16 cellular contexts compared by ENCODE assay signal in the genomic region with DNA sequence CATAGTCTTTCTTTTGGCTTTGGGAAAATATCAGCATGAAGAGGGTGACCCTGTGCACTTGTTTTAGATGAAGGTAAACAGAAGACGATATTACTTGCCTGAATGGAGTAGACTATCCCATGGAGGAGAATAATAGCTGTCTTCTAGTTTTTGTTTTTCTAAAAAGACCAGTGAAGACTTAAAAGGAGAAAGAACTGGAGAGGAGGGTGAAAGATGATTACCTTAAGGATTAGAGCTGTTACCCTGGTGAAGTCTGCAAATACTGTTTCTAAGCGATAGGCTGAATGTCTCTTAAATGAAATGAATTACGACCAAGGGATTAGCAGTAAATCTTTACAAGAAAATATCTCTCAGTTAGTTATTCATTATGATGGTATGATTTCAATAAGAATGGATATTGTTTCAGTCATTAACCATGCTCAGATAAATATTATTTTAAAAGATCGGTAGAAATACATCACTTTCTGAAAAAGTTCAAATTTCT.
DNase-seq lines count a peak whose midpoint lies in the region; FAIRE-seq and TF ChIP-seq lines count a peak whose summit lies in the region.
"Had no signal": no experiment of that assay in that cellular context is flagged by ENCODE, and none has a peak within 500 bp of the region (broad histone marks: within the 10 kb centered on the region; RNA-seq: fewer than 3 reads in every experiment).

No MANE protein-coding gene starts in this region.

- DNase-seq in H54 (ENCODE audit: insufficient read length, low spot score): no peak
- peak; percentile 36 for DNase-seq in NCI-H69 (lab: John Stamatoyannopoulos, UW)
- no peak for DNase-seq in endodermal cell
- no peak for DNase-seq in osteocyte (ENCODE audit: extremely low spot score, unreplicated experiment)
- no peak for DNase-seq in WERI-Rb-1
- no peak for DNase-seq in Ammon's horn (ENCODE audit: low spot score)
- DNase-seq in activated naive CD4-positive, alpha-beta T cell treated with anti-CD3 and anti-CD28 coated beads, Interleukin-2, amount 50 U/mL, for 16 hours: no peak
- DNase-seq: 8988T; Calu3; CD8-positive, alpha-beta T cell; DMS79 treated with DMSO at 0.1 percent for 48 hours; GOT3; H9 had no signal

- peaks cover 46% of the 10 kb centered on the region for H3K4me1 Mint-ChIP-seq in endodermal cell
- H3K4me1 Mint-ChIP-seq in osteocyte (ENCODE audit: unreplicated experiment): peaks cover 58% of the 10 kb centered on the region
- H3K4me1 Mint-ChIP-seq: B cell had no signal

- H3K27me3 Mint-ChIP-seq in endodermal cell (ENCODE audit: insufficient read depth): no peaks in the 10 kb centered on the region
- no peaks in the 10 kb centered on the region for H3K27me3 Mint-ChIP-seq in osteocyte (ENCODE audit: unreplicated experiment)
- H3K27me3 Mint-ChIP-seq: B cell had no signal

- H3K9me3 ChIP-seq in endodermal cell (ENCODE audit: control insufficient read depth, low read length): no peaks in the 10 kb centered on the region
- H3K9me3 ChIP-seq in WERI-Rb-1 (ENCODE audit: severe bottlenecking): no peaks in the 10 kb centered on the region
- H3K9me3 ChIP-seq: BLaER1 treated with 17β-estradiol and CSF1 and Interleukin-3, amounts not matched to agents 10 nM and 100 nM had no signal

- no peaks in the 10 kb centered on the region for H3K9me3 Mint-ChIP-seq in endodermal cell
- H3K9me3 Mint-ChIP-seq in osteocyte (ENCODE audit: unreplicated experiment): no peaks in the 10 kb centered on the region
- H3K9me3 Mint-ChIP-seq: CD8-positive, alpha-beta T cell; H9 had no signal

- H3K27ac Mint-ChIP-seq in endodermal cell (peak overlapping the region; percentile 22), osteocyte (ENCODE audit: unreplicated experiment) (peak overlapping the region; percentile 73)
- H3K27ac Mint-ChIP-seq: B cell; CD8-positive, alpha-beta T cell had no signal

- no peak for TF ChIP-seq CTCF in endodermal cell (conservative IDR thresholded peaks at IDR 0.05)
- no peak for TF ChIP-seq CTCF in osteocyte (IDR thresholded peaks at IDR 0.05)
- no peak for TF ChIP-seq CTCF in WERI-Rb-1 (IDR thresholded peaks at IDR 0.05; ENCODE audit: low read depth, low read length)

- H3K27ac ChIP-seq in endodermal cell (ENCODE audit: low read depth, low read length): no peak overlapping the region
- no peak overlapping the region for H3K27ac ChIP-seq in WERI-Rb-1
- H3K27ac ChIP-seq: BLaER1 treated with 17β-estradiol and CSF1 and Interleukin-3, amounts not matched to agents 10 nM and 100 nM had no signal

- no peak overlapping the region for H3K9ac ChIP-seq in endodermal cell (ENCODE audit: extremely low read depth, low read length, poor library complexity, severe bottlenecking)
- H3K9ac ChIP-seq: BLaER1 treated with 17β-estradiol and CSF1 and Interleukin-3, amounts not matched to agents 10 nM and 100 nM had no signal

- 76 to 85% methylated on average over 4 of the region's 4 CpGs for WGBS in endodermal cell (ENCODE audit: insufficient coverage in 1 of 2, insufficient read length in 1 of 2), 2 experiments

- H3K4me3 ChIP-seq in endodermal cell (ENCODE audit: low read length) (peak overlapping the region; percentile 61), WERI-Rb-1 (ENCODE audit: low read depth, low read length) (no peak overlapping the region)
- H3K4me3 ChIP-seq: BLaER1 treated with 17β-estradiol and CSF1 and Interleukin-3, amounts not matched to agents 10 nM and 100 nM; GM12878 had no signal

- H3K4me3 Mint-ChIP-seq in endodermal cell (peak overlapping the region; percentile 20), osteocyte (ENCODE audit: unreplicated experiment) (no peak overlapping the region)
- H3K4me3 Mint-ChIP-seq: B cell; CD8-positive, alpha-beta T cell; H9 had no signal

- H3K36me3 Mint-ChIP-seq in endodermal cell (ENCODE audit: low read depth): no peaks in the 10 kb centered on the region
- H3K36me3 Mint-ChIP-seq in osteocyte (ENCODE audit: unreplicated experiment): no peaks in the 10 kb centered on the region
- H3K36me3 Mint-ChIP-seq: CD8-positive, alpha-beta T cell had no signal

- H3K36me3 ChIP-seq in endodermal cell (ENCODE audit: control insufficient read depth, insufficient read depth, low read length): no peaks in the 10 kb centered on the region
- no peaks in the 10 kb centered on the region for H3K36me3 ChIP-seq in WERI-Rb-1
- H3K36me3 ChIP-seq: BLaER1 treated with 17β-estradiol and CSF1 and Interleukin-3, amounts not matched to agents 10 nM and 100 nM had no signal

- TF ChIP-seq POLR2A in H54 (IDR thresholded peaks at IDR 0.05; ENCODE audit: low read depth, low read length): no peak

- H3K27me3 ChIP-seq in endodermal cell (ENCODE audit: control insufficient read depth, insufficient read depth, low read length, poor library complexity, severe bottlenecking) (no peaks in the 10 kb centered on the region), WERI-Rb-1 (ENCODE audit: insufficient read depth, low read depth, severe bottlenecking) (no peaks in the 10 kb centered on the region)
- H3K27me3 ChIP-seq: BLaER1 treated with 17β-estradiol and CSF1 and Interleukin-3, amounts not matched to agents 10 nM and 100 nM had no signal

- peak; percentile 71 for FAIRE-seq in H54 (lab: Jason Lieb, UNC)
- FAIRE-seq: GM12878 had no signal

- peaks cover 8% of the 10 kb centered on the region for H3K4me1 ChIP-seq in endodermal cell (ENCODE audit: control insufficient read depth, insufficient read depth, low read length)
